In the genomic region with DNA sequence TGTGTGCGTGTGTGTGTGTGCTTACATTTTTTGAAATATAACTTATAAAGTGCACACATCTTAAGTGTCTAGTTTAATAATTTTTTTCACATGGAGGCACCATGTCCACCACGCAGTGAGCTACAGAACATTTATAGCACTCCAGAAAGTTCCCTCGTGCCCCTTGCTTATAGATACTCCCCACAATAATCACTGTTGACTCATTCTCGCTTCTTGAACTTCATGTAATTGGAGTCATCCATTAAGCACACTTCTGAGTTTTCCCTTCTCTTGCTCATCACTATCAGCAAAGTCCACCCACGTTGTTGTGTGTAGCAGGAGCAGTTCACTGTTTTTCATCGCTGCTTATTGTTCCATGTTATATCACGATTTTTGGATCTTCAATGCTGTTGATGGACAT, we compare ENCODE assay signal across 1 cellular context.
A peak's percentile ranks its signal among the peaks of the same experiment; 100 is the strongest.
TF ChIP-seq lines count a peak whose summit lies in the region.

No MANE protein-coding gene starts in this region.

TF ChIP-seq in GM12878, 131 proteins besides CTCF, POLR2A, EP300 and RAD21:
- TF ChIP-seq, protein P1, sequence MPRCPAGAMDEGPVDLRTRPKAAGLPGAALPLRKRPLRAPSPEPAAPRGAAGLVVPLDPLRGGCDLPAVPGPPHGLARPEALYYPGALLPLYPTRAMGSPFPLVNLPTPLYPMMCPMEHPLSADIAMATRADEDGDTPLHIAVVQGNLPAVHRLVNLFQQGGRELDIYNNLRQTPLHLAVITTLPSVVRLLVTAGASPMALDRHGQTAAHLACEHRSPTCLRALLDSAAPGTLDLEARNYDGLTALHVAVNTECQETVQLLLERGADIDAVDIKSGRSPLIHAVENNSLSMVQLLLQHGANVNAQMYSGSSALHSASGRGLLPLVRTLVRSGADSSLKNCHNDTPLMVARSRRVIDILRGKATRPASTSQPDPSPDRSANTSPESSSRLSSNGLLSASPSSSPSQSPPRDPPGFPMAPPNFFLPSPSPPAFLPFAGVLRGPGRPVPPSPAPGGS (IDR thresholded peaks at IDR 0.05; ENCODE audit: borderline replicate concordance, insufficient read depth, low read depth, low read length, poor library complexity, severe bottlenecking) = peak; percentile 78
- no peak for TF ChIP-seq NFIC (IDR thresholded peaks at IDR 0.05; ENCODE audit: low read depth, low read length)
